23 cellular contexts compared by ENCODE assay signal in genomic region chr2:67210430-67210829, GRCh38.
DNase-seq lines count a peak whose midpoint lies in the region; ATAC-seq and TF ChIP-seq lines count a peak whose summit lies in the region.
"Had no signal": no experiment of that assay in that cellular context is flagged by ENCODE, and none has a peak within 500 bp of the region (broad histone marks: within the 10 kb centered on the region; RNA-seq: fewer than 3 reads in every experiment).

No MANE protein-coding gene starts in this region.

- peaks cover 23% of the 10 kb centered on the region for H3K4me1 Mint-ChIP-seq in WTC11
- H3K4me1 Mint-ChIP-seq: activated naive CD8-positive, alpha-beta T cell treated with anti-CD3 and anti-CD28 coated beads, Interleukin-2, amount 50 U/mL, for 24 hours; CD4-positive, CD25-positive, alpha-beta regulatory T cell; stimulated activated effector memory CD8-positive, alpha-beta T cell treated with anti-CD3 and anti-CD28 coated beads, Interleukin-12 subunit alpha, Interleukin-12 subunit beta, amount 100 ng/mL, for 72 hours had no signal

- H3K36me3 Mint-ChIP-seq in WTC11: no peaks in the 10 kb centered on the region
- H3K36me3 Mint-ChIP-seq: CD4-positive, CD25-positive, alpha-beta regulatory T cell; stimulated activated effector memory CD8-positive, alpha-beta T cell treated with anti-CD3 and anti-CD28 coated beads, Interleukin-12 subunit alpha, Interleukin-12 subunit beta, amount 100 ng/mL, for 72 hours had no signal

- no peaks in the 10 kb centered on the region for H3K9me3 Mint-ChIP-seq in WTC11
- H3K9me3 Mint-ChIP-seq: activated naive CD8-positive, alpha-beta T cell treated with anti-CD3 and anti-CD28 coated beads, Interleukin-2, amount 50 U/mL, for 24 hours; neural crest cell; stimulated activated effector memory CD8-positive, alpha-beta T cell treated with anti-CD3 and anti-CD28 coated beads, Interleukin-12 subunit alpha, Interleukin-12 subunit beta, amount 100 ng/mL, for 72 hours had no signal

- ATAC-seq in WTC11 (peak; percentile 60), heart right ventricle (no peak)
- ATAC-seq: activated naive CD8-positive, alpha-beta T cell treated with anti-CD3 and anti-CD28 coated beads, Interleukin-2, amount 50 U/mL, for 24 hours; activated T-cell treated with anti-CD3 and anti-CD28 coated beads, Interleukin-2, amount 50 U/mL, for 4 hours; GM12878; stimulated activated effector memory CD8-positive, alpha-beta T cell treated with anti-CD3 and anti-CD28 coated beads, Interleukin-12 subunit alpha, Interleukin-12 subunit beta, amount 100 ng/mL, for 72 hours had no signal

- no peak for TF ChIP-seq CTCF in WTC11 (IDR thresholded peaks at IDR 0.05)
- peak; percentile 10 for TF ChIP-seq CTCF in retinal pigment epithelial cell (conservative IDR thresholded peaks at IDR 0.05; ENCODE audit: low read depth, low read length)
- TF ChIP-seq CTCF in heart right ventricle (IDR thresholded peaks at IDR 0.05): no peak

- no peak overlapping the region for H3K27ac Mint-ChIP-seq in WTC11
- H3K27ac Mint-ChIP-seq: activated naive CD8-positive, alpha-beta T cell treated with anti-CD3 and anti-CD28 coated beads, Interleukin-2, amount 50 U/mL, for 24 hours; CD4-positive, CD25-positive, alpha-beta regulatory T cell; stimulated activated effector memory CD8-positive, alpha-beta T cell treated with anti-CD3 and anti-CD28 coated beads, Interleukin-12 subunit alpha, Interleukin-12 subunit beta, amount 100 ng/mL, for 72 hours had no signal

- DNase-seq in HEK293T (ENCODE audit: extremely low spot score) (peak; percentile 11), WTC11 (ENCODE audit: low spot score) (no peak), iPS-NIHi7 (ENCODE audit: extremely low spot score) (peak; percentile 12), retinal pigment epithelial cell (ENCODE audit: low read depth) (no peak), glomerular visceral epithelial cell (ENCODE audit: extremely low spot score) (no peak), heart right ventricle (no peak), NCI-H1048 (lab: John Stamatoyannopoulos, UW) (no peak)
- DNase-seq: activated CD4-positive, alpha-beta T cell treated with anti-CD3 and anti-CD28 coated beads, Interleukin-2, amount 50 U/mL, for 1 hour; activated naive CD8-positive, alpha-beta T cell treated with anti-CD3 and anti-CD28 coated beads, Interleukin-2, amount 50 U/mL, for 24 hours; activated T-cell treated with anti-CD3 and anti-CD28 coated beads, Interleukin-2, amount 50 U/mL, for 4 hours; CD4-positive, CD25-positive, alpha-beta regulatory T cell; dorsolateral prefrontal cortex; kidney; NCI-H1105 treated with DMSO at 0.1 percent for 48 hours; NCI-H1930; NCI-H526 treated with DMSO at 0.1 percent for 48 hours; sigmoid colon; stimulated activated CD4-positive, alpha-beta T cell treated with anti-CD3 and anti-CD28 coated beads, Interleukin-4, amount 100 ng/mL, for 24 hours; T-helper 2 cell had no signal

- WGBS in heart right ventricle, 2 donors: 65 to 87% methylated on average over 4 of the region's 4 CpGs

- H3K36me3 ChIP-seq in heart right ventricle: no peaks in the 10 kb centered on the region
- H3K36me3 ChIP-seq: prostate gland, sigmoid colon had no signal

- POLR2A ChIA-PET in HEK293T (lab: Yijun Ruan, JAX): no interaction called here
- POLR2A ChIA-PET in WTC11 (lab: Charles Lee): no interaction called here

- peaks cover 0 to 3% (median 0%) of the 10 kb centered on the region in 7 donors for H3K27me3 ChIP-seq in heart right ventricle
- H3K27me3 ChIP-seq: sigmoid colon had no signal

- no peak overlapping the region for H3K4me3 ChIP-seq in retinal pigment epithelial cell (ENCODE audit: low read length)
- H3K4me3 ChIP-seq in heart right ventricle: no peak overlapping the region
- H3K4me3 ChIP-seq: dorsolateral prefrontal cortex, GM12878, prostate gland, sigmoid colon had no signal

- intact Hi-C loops in heart right ventricle (cut with DNase I): no loop called here

- no peaks in the 10 kb centered on the region for H3K9me3 ChIP-seq in heart right ventricle
- H3K9me3 ChIP-seq: prostate gland, sigmoid colon had no signal

- CTCF ChIA-PET in HEK293T (lab: Yijun Ruan, JAX) (interaction anchor here (1.0 kb wide), 1 partner anchor 337 kb away, joined by 3 read pairs; no protein-coding TSS in a partner anchor), WTC11 (lab: Charles Lee) (interaction anchor here (0.6 to 1.9 kb wide), 3 partner anchors 9 to 25 kb away, joined by 3 to 7 read pairs (median 3); no protein-coding TSS in a partner anchor)

- H3K27me3 Mint-ChIP-seq in WTC11 (ENCODE audit: low read depth): no peaks in the 10 kb centered on the region
- H3K27me3 Mint-ChIP-seq: CD4-positive, CD25-positive, alpha-beta regulatory T cell had no signal

- H3K4me3 Mint-ChIP-seq in WTC11: no peak overlapping the region
- H3K4me3 Mint-ChIP-seq: activated naive CD8-positive, alpha-beta T cell treated with anti-CD3 and anti-CD28 coated beads, Interleukin-2, amount 50 U/mL, for 24 hours; activated T-cell treated with anti-CD3 and anti-CD28 coated beads, Interleukin-2, amount 50 U/mL, for 4 hours; CD4-positive, CD25-positive, alpha-beta regulatory T cell; neural crest cell; stimulated activated effector memory CD8-positive, alpha-beta T cell treated with anti-CD3 and anti-CD28 coated beads, Interleukin-12 subunit alpha, Interleukin-12 subunit beta, amount 100 ng/mL, for 72 hours had no signal

- H3K4me1 ChIP-seq in heart right ventricle: no peaks in the 10 kb centered on the region
- H3K4me1 ChIP-seq: prostate gland had no signal

- H3K27ac ChIP-seq in heart right ventricle: no peak overlapping the region
- H3K27ac ChIP-seq: dorsolateral prefrontal cortex, prostate gland, sigmoid colon had no signal

TF ChIP-seq in HEK293T, 16 proteins besides CTCF, POLR2A, EP300 and RAD21:
- TF ChIP-seq HDGF (IDR thresholded peaks at IDR 0.05; ENCODE audit: borderline replicate concordance) (no peak), NFRKB (IDR thresholded peaks at IDR 0.05) (no peak), ELF4 (IDR thresholded peaks at IDR 0.05) (no peak), ZNF384 (IDR thresholded peaks at IDR 0.05) (no peak), CTBP1 (IDR thresholded peaks at IDR 0.05; ENCODE audit: borderline replicate concordance) (no peak), FOXA1 (IDR thresholded peaks at IDR 0.05) (no peak), SP1 (IDR thresholded peaks at IDR 0.05) (no peak), PKNOX1 (IDR thresholded peaks at IDR 0.05) (no peak), ARNT (IDR thresholded peaks at IDR 0.05) (no peak), FOXK2 (IDR thresholded peaks at IDR 0.05) (no peak), SUZ12 (IDR thresholded peaks at IDR 0.05) (no peak)
TF ChIP-seq in HEK293T: peak in this region for 0.

TF ChIP-seq in WTC11, 78 proteins besides CTCF, POLR2A, EP300 and RAD21 (continues in another document):
- TF ChIP-seq ZNF425 (CRISPR knock-in tag; conservative IDR thresholded peaks at IDR 0.05): no peak
- no peak for TF ChIP-seq FOXK1 (CRISPR knock-in tag; IDR thresholded peaks at IDR 0.05)
- TF ChIP-seq AR (CRISPR knock-in tag; IDR thresholded peaks at IDR 0.05): no peak
- TF ChIP-seq PRRX2 (CRISPR knock-in tag; IDR thresholded peaks at IDR 0.05): no peak
- TF ChIP-seq ESRRA (CRISPR knock-in tag; IDR thresholded peaks at IDR 0.05; ENCODE audit: borderline replicate concordance): no peak

Comparison
In these comparisons a context has a peak if more than half of its experiments do, and no peak if none do; other contexts are left out.
1. DNase-seq: peak in HEK293T (single experiment) and iPS-NIHi7 (single experiment); none in WTC11 (single experiment), retinal pigment epithelial cell (single experiment), glomerular visceral epithelial cell (single experiment), heart right ventricle (0 of 2) and NCI-H1048 (single experiment).